Comparison of ENCODE assay signal across 19 cellular contexts in the genomic region with DNA sequence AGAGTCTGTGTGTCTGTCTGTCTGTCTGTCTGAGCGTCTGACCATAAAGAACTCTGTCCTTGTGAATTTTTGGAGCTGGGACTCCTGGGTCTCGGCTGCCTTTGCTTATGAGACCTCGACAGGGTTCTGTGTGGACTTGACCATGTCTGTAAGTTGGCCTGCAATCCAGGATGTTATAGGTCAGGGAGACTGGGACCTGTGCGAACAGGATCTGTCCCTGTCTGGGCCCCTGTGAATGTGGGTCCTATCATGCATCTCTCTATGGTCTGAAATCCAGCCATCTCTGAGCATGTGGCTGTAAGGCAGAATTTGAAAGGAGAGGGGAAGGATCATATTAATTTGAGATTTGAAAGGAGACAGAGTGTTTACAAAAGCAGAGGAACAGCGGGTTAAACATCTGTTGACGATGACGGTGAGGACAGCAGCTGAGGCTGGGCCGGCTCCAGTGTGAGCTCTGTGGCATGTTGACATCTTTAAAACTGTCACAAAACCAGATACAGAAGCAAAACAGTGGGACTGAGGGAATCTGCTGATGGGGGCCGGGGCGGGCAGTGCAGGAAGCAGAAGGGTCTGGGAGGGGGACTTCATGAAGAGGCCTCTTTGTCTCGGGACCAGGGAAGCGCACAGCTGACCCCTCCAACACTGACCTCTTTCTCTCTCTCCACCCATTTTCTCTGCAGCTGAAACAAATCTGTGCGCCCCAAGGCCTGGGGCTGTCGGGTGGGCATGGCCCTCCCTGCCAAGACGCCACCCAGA. TPM values are rescaled to one million over a fixed set of nuclear protein-coding genes. Genes with fewer than 3 reads are reported as not detected.
DNase-seq lines count a peak whose midpoint lies in the region; ATAC-seq and TF ChIP-seq lines count a peak whose summit lies in the region.
"Had no signal": no experiment of that assay in that cellular context is flagged by ENCODE, and none has a peak within 500 bp of the region (broad histone marks: within the 10 kb centered on the region; RNA-seq: fewer than 3 reads in every experiment).

No MANE protein-coding gene starts in this region.

- no peak overlapping the region for H3K4me3 Mint-ChIP-seq in activated CD8-positive, alpha-beta memory T cell treated with anti-CD3 and anti-CD28 coated beads, Interleukin-2, amount 10 ng/mL, durations not matched to agents 7 days and 5 days
- H3K4me3 Mint-ChIP-seq in glutamatergic neuron (ENCODE audit: unreplicated experiment) (peak overlapping the region; percentile 44), neural progenitor cell (no peak overlapping the region)
- no peak overlapping the region for H3K4me3 Mint-ChIP-seq in CD4-positive, alpha-beta memory T cell
- H3K4me3 Mint-ChIP-seq: CD8-positive, alpha-beta memory T cell; stimulated activated memory B cell treated with anti-CD40 and anti-IgM and Interleukin-4, amounts not matched to agents 10 μg/mL and 1 μg/mL and 100 μg/mL, for 72 hours; T-cell had no signal

- no peaks in the 10 kb centered on the region for H4K20me1 ChIP-seq in neural progenitor cell (ENCODE audit: low read depth)

- peak overlapping the region; percentile 2 for H3K27ac Mint-ChIP-seq in activated CD8-positive, alpha-beta memory T cell treated with anti-CD3 and anti-CD28 coated beads, Interleukin-2, amount 10 ng/mL, durations not matched to agents 7 days and 5 days
- H3K27ac Mint-ChIP-seq in glutamatergic neuron (ENCODE audit: unreplicated experiment), result peak overlapping the region; percentile 23
- H3K27ac Mint-ChIP-seq in neural progenitor cell, result peak overlapping the region; percentile 80
- H3K27ac Mint-ChIP-seq in CD4-positive, alpha-beta memory T cell, result no peak overlapping the region
- H3K27ac Mint-ChIP-seq: stimulated activated memory B cell treated with anti-CD40 and anti-IgM and Interleukin-4, amounts not matched to agents 10 μg/mL and 1 μg/mL and 100 μg/mL, for 72 hours; T-cell had no signal

- no peaks in the 10 kb centered on the region for H3K36me3 ChIP-seq in neural progenitor cell
- H3K36me3 ChIP-seq in CD4-positive, alpha-beta memory T cell (ENCODE audit: insufficient read depth, low read length), result no peaks in the 10 kb centered on the region
- H3K36me3 ChIP-seq: gastrocnemius medialis, spleen, upper lobe of right lung had no signal

- TF ChIP-seq CTCF in glutamatergic neuron (IDR thresholded peaks at IDR 0.05; ENCODE audit: partially characterized antibody, unreplicated experiment) (no peak), neural progenitor cell (IDR thresholded peaks at IDR 0.05) (no peak)

- intact Hi-C loops in CD4-positive, alpha-beta memory T cell (cut with micrococcal nuclease), result no loop called here

- no peaks in the 10 kb centered on the region for H3K9me3 ChIP-seq in neural progenitor cell (ENCODE audit: low read depth)
- no peaks in the 10 kb centered on the region for H3K9me3 ChIP-seq in CD4-positive, alpha-beta memory T cell (ENCODE audit: control insufficient read depth in 1 of 2, low read length in 2 of 2)
- H3K9me3 ChIP-seq: gastrocnemius medialis, spleen, upper lobe of right lung had no signal

- H3K9me3 Mint-ChIP-seq in activated CD8-positive, alpha-beta memory T cell treated with anti-CD3 and anti-CD28 coated beads, Interleukin-2, amount 10 ng/mL, durations not matched to agents 7 days and 5 days (ENCODE audit: low read depth), result no peaks in the 10 kb centered on the region
- no peaks in the 10 kb centered on the region for H3K9me3 Mint-ChIP-seq in glutamatergic neuron (ENCODE audit: unreplicated experiment)
- no peaks in the 10 kb centered on the region for H3K9me3 Mint-ChIP-seq in neural progenitor cell
- no peaks in the 10 kb centered on the region for H3K9me3 Mint-ChIP-seq in CD4-positive, alpha-beta memory T cell
- H3K9me3 Mint-ChIP-seq: CD8-positive, alpha-beta memory T cell; stimulated activated memory B cell treated with anti-CD40 and anti-IgM and Interleukin-4, amounts not matched to agents 10 μg/mL and 1 μg/mL and 100 μg/mL, for 72 hours; T-cell had no signal

- peaks cover 12% of the 10 kb centered on the region for H3K4me1 ChIP-seq in neural progenitor cell
- H3K4me1 ChIP-seq in CD4-positive, alpha-beta memory T cell (ENCODE audit: insufficient read depth, low read length), result no peaks in the 10 kb centered on the region
- H3K4me1 ChIP-seq: gastrocnemius medialis, upper lobe of right lung had no signal

- H3K4me3 ChIP-seq in neural progenitor cell, result no peak overlapping the region
- no peak overlapping the region for H3K4me3 ChIP-seq in CD4-positive, alpha-beta memory T cell (ENCODE audit: low read length in 2 of 2)
- H3K4me3 ChIP-seq: gastrocnemius medialis, spleen, upper lobe of right lung had no signal

- H3K36me3 Mint-ChIP-seq in activated CD8-positive, alpha-beta memory T cell treated with anti-CD3 and anti-CD28 coated beads, Interleukin-2, amount 10 ng/mL, durations not matched to agents 7 days and 5 days, result peaks cover 3% of the 10 kb centered on the region
- H3K36me3 Mint-ChIP-seq in glutamatergic neuron (ENCODE audit: unreplicated experiment), result no peaks in the 10 kb centered on the region
- H3K36me3 Mint-ChIP-seq in neural progenitor cell, result no peaks in the 10 kb centered on the region
- H3K36me3 Mint-ChIP-seq in CD4-positive, alpha-beta memory T cell, result no peaks in the 10 kb centered on the region
- H3K36me3 Mint-ChIP-seq: CD8-positive, alpha-beta memory T cell; stimulated activated memory B cell treated with anti-CD40 and anti-IgM and Interleukin-4, amounts not matched to agents 10 μg/mL and 1 μg/mL and 100 μg/mL, for 72 hours; T-cell had no signal

- peak; percentile 30 for DNase-seq in activated CD8-positive, alpha-beta memory T cell treated with anti-CD3 and anti-CD28 coated beads, Interleukin-2, amount 10 ng/mL, durations not matched to agents 7 days and 5 days
- DNase-seq in activated CD8-positive, alpha-beta memory T cell treated with anti-CD3 and anti-CD28 coated beads, Interleukin-2, amount 50 U/mL, for 4 hours, result no peak
- DNase-seq in glutamatergic neuron (no peak), neural progenitor cell (ENCODE audit: low spot score) (no peak), ACHN (no peak), NCI-H1436 treated with DMSO at 0.1 percent for 48 hours (lab: John Stamatoyannopoulos, UW) (no peak)
- DNase-seq in CD4-positive, alpha-beta memory T cell, result no peak
- DNase-seq: activated CD4-positive, alpha-beta T cell treated with anti-CD3 and anti-CD28 coated beads, Interleukin-2, amount 50 U/mL, for 4 hours; CD8-positive, alpha-beta memory T cell; gastrocnemius medialis; IMR-90; mesendoderm; NCI-H2107; spleen; T-cell; upper lobe of right lung had no signal

- H3F3A ChIP-seq in neural progenitor cell (ENCODE audit: low read depth), result no peaks in the 10 kb centered on the region

- H3K27me3 ChIP-seq in neural progenitor cell, result no peaks in the 10 kb centered on the region
- no peaks in the 10 kb centered on the region for H3K27me3 ChIP-seq in CD4-positive, alpha-beta memory T cell (ENCODE audit: insufficient read depth, low read length)
- H3K27me3 ChIP-seq: gastrocnemius medialis, spleen, upper lobe of right lung had no signal

- no peak for ATAC-seq in activated CD8-positive, alpha-beta memory T cell treated with anti-CD3 and anti-CD28 coated beads, Interleukin-2, amount 10 ng/mL, durations not matched to agents 7 days and 5 days
- no peak for ATAC-seq in GM21528 (IDR thresholded peaks at IDR 0.05; ENCODE audit: low FRiP score, unreplicated experiment)
- ATAC-seq: gastrocnemius medialis; stimulated activated memory B cell treated with anti-CD40 and anti-IgM and Interleukin-4, amounts not matched to agents 10 μg/mL and 1 μg/mL and 100 μg/mL, for 72 hours; T-cell; upper lobe of right lung had no signal

- CTCF ChIA-PET in activated CD8-positive, alpha-beta memory T cell treated with anti-CD3 and anti-CD28 coated beads, Interleukin-2, amount 10 ng/mL, durations not matched to agents 7 days and 5 days (lab: Charles Lee), result interaction anchor here (1.3 to 3.0 kb wide), 3 partner anchors 89 to 184 kb away, joined by 4 to 11 read pairs (median 4); no protein-coding TSS in a partner anchor
- CTCF ChIA-PET in CD4-positive, alpha-beta memory T cell (lab: Charles Lee; ENCODE audit: partially characterized antibody), result no interaction called here

- no peak overlapping the region for H2AFZ ChIP-seq in neural progenitor cell (replicated peaks)

- no peak overlapping the region for H3K4me2 ChIP-seq in neural progenitor cell

- in situ Hi-C loops in ACHN (cut with HindIII; ENCODE audit: low pct_ligation_motif_present, low pct_unique_long_range_greater_than_20kb, low sequenced_read_pairs), result no loop called here

- peaks cover 11% of the 10 kb centered on the region for H3K4me1 Mint-ChIP-seq in activated CD8-positive, alpha-beta memory T cell treated with anti-CD3 and anti-CD28 coated beads, Interleukin-2, amount 10 ng/mL, durations not matched to agents 7 days and 5 days
- peaks cover 6% of the 10 kb centered on the region for H3K4me1 Mint-ChIP-seq in glutamatergic neuron (ENCODE audit: low read depth, unreplicated experiment)
- H3K4me1 Mint-ChIP-seq in neural progenitor cell, result peaks cover 17% of the 10 kb centered on the region
- H3K4me1 Mint-ChIP-seq in CD4-positive, alpha-beta memory T cell, result peaks cover 0 to 1% (median 0%) of the 10 kb centered on the region in 4 donors
- H3K4me1 Mint-ChIP-seq: T-cell had no signal

- peaks cover 2% of the 10 kb centered on the region for H3K27me3 Mint-ChIP-seq in activated CD8-positive, alpha-beta memory T cell treated with anti-CD3 and anti-CD28 coated beads, Interleukin-2, amount 10 ng/mL, durations not matched to agents 7 days and 5 days
- H3K27me3 Mint-ChIP-seq in glutamatergic neuron (ENCODE audit: unreplicated experiment) (peaks cover 4% of the 10 kb centered on the region), neural progenitor cell (ENCODE audit: insufficient read depth, low read depth) (peaks cover 3% of the 10 kb centered on the region)
- H3K27me3 Mint-ChIP-seq in CD4-positive, alpha-beta memory T cell, result no peaks in the 10 kb centered on the region
- H3K27me3 Mint-ChIP-seq: CD8-positive, alpha-beta memory T cell; stimulated activated memory B cell treated with anti-CD40 and anti-IgM and Interleukin-4, amounts not matched to agents 10 μg/mL and 1 μg/mL and 100 μg/mL, for 72 hours had no signal

- POLR2A ChIA-PET in CD4-positive, alpha-beta memory T cell (lab: Charles Lee; ENCODE audit: partially characterized antibody), result no interaction called here

- H3K79me2 ChIP-seq in neural progenitor cell (ENCODE audit: low read depth), result no peaks in the 10 kb centered on the region

- no peak overlapping the region for H3K27ac ChIP-seq in neural progenitor cell
- H3K27ac ChIP-seq in CD4-positive, alpha-beta memory T cell (ENCODE audit: low read depth, low read length), result no peak overlapping the region
- H3K27ac ChIP-seq: gastrocnemius medialis, RWPE1, upper lobe of right lung had no signal

- no peak overlapping the region for H3K9ac ChIP-seq in neural progenitor cell

RNA-seq across cellular contexts. Expression of a gene that starts 19.1 kb away (rescaled TPM):
- total RNA-seq in activated CD8-positive, alpha-beta memory T cell treated with anti-CD3 and anti-CD28 coated beads, Interleukin-2, amount 10 ng/mL, durations not matched to agents 7 days and 5 days, result 10 to 100 TPM; 39.2 to 57.0 TPM
- total RNA-seq in glutamatergic neuron (ENCODE audit: unreplicated experiment) (41.1 TPM), neural progenitor cell (ENCODE audit: low replicate concordance) (16.1 and 18.4 TPM in 2 replicates)
- total RNA-seq in CD4-positive, alpha-beta memory T cell, result 1 to 10 TPM; 6.0 to 6.5 TPM
- 1 to 10 TPM in 1 of 2 donors, under 1 TPM in 1; 0.30 to 3.7 TPM for polyA plus RNA-seq in CD4-positive, alpha-beta memory T cell

Comparison
In these comparisons a context has a peak if more than half of its experiments do, and no peak if none do; other contexts are left out.
1. H3K27ac Mint-ChIP-seq: peak in activated CD8-positive, alpha-beta memory T cell treated with anti-CD3 and anti-CD28 coated beads, Interleukin-2, amount 10 ng/mL, durations not matched to agents 7 days and 5 days (single experiment), glutamatergic neuron (single experiment) and neural progenitor cell (single experiment); none in CD4-positive, alpha-beta memory T cell (0 of 7).